3 cellular contexts compared by ENCODE assay signal in genomic region chr3:146542179-146542578, GRCh38.
TF ChIP-seq lines count a peak whose summit lies in the region.

No MANE protein-coding gene starts in this region.

TF ChIP-seq in A549, 52 proteins besides CTCF, POLR2A, EP300 and RAD21:
- TF ChIP-seq EHMT2 (IDR thresholded peaks at IDR 0.05; ENCODE audit: low read depth) (no peak), JUNB (IDR thresholded peaks at IDR 0.05) (no peak), ZNF302 (CRISPR knock-in tag; IDR thresholded peaks at IDR 0.05) (no peak), TFCP2L1 (CRISPR knock-in tag; IDR thresholded peaks at IDR 0.05) (no peak), MYC (IDR thresholded peaks at IDR 0.05; ENCODE audit: borderline replicate concordance, low read length) (no peak), REST (IDR thresholded peaks at IDR 0.05) (no peak), TP53 (CRISPR knock-in tag; IDR thresholded peaks at IDR 0.05) (no peak), MAFK (IDR thresholded peaks at IDR 0.05; ENCODE audit: partially characterized antibody) (no peak), ESRRA (IDR thresholded peaks at IDR 0.05; ENCODE audit: borderline replicate concordance, low read length) (no peak), CBX2 (IDR thresholded peaks at IDR 0.05; ENCODE audit: borderline replicate concordance, low read depth) (no peak), RNF2 (IDR thresholded peaks at IDR 0.05; ENCODE audit: borderline replicate concordance, low read depth) (no peak), HEYL (CRISPR knock-in tag; IDR thresholded peaks at IDR 0.05) (no peak), HMGXB4 (CRISPR knock-in tag; IDR thresholded peaks at IDR 0.05; ENCODE audit: borderline replicate concordance) (no peak), BCL3 (IDR thresholded peaks at IDR 0.05) (no peak), POLR2AphosphoS2 (conservative IDR thresholded peaks at IDR 0.05; ENCODE audit: low read length) (no peak)

TF ChIP-seq in IMR-90, 13 proteins besides CTCF, POLR2A, EP300 and RAD21:
- TF ChIP-seq BHLHE40 (IDR thresholded peaks at IDR 0.05; ENCODE audit: low read depth, low read length), result no peak
- TF ChIP-seq ELK1 (IDR thresholded peaks at IDR 0.05; ENCODE audit: borderline replicate concordance, low read depth, low read length), result no peak
- no peak for TF ChIP-seq CHD1 (IDR thresholded peaks at IDR 0.05; ENCODE audit: low read depth, low read length)
- TF ChIP-seq CEBPB (IDR thresholded peaks at IDR 0.05; ENCODE audit: low read depth, low read length), result peak; percentile 76
- no peak for TF ChIP-seq RFX5 (IDR thresholded peaks at IDR 0.05; ENCODE audit: low read depth, low read length)
- TF ChIP-seq RCOR1 (IDR thresholded peaks at IDR 0.05; ENCODE audit: insufficient replicate concordance, low read length), result no peak
- no peak for TF ChIP-seq MAFK (IDR thresholded peaks at IDR 0.05; ENCODE audit: low read depth, low read length)
- no peak for TF ChIP-seq MAZ (IDR thresholded peaks at IDR 0.05; ENCODE audit: borderline replicate concordance, low read depth, low read length)
TF ChIP-seq in IMR-90: peak in this region for 1.

TF ChIP-seq in K562, 482 proteins besides CTCF, POLR2A, EP300 and RAD21:
- TF ChIP-seq CEBPB (tag; IDR thresholded peaks at IDR 0.05), result peak; percentile 75
- no peak for TF ChIP-seq NBN (IDR thresholded peaks at IDR 0.05; ENCODE audit: low read depth)
- no peak for TF ChIP-seq CEBPG (CRISPR knock-in tag; IDR thresholded peaks at IDR 0.05)
- peak; percentile 50 to 83 for TF ChIP-seq CEBPG (tag; conservative IDR thresholded peaks at IDR 0.05 in 1 of 2, IDR thresholded peaks at IDR 0.05 in 1 of 2)
- no peak for TF ChIP-seq ZNF277 (CRISPR knock-in tag; IDR thresholded peaks at IDR 0.05; ENCODE audit: borderline replicate concordance)
- TF ChIP-seq ETV1 (tag; conservative IDR thresholded peaks at IDR 0.05; ENCODE audit: low read depth), result no peak
- no peak for TF ChIP-seq SRSF7 (optimal IDR thresholded peaks at IDR 0.05; ENCODE audit: low read depth, low read length)
